In the genomic region with DNA sequence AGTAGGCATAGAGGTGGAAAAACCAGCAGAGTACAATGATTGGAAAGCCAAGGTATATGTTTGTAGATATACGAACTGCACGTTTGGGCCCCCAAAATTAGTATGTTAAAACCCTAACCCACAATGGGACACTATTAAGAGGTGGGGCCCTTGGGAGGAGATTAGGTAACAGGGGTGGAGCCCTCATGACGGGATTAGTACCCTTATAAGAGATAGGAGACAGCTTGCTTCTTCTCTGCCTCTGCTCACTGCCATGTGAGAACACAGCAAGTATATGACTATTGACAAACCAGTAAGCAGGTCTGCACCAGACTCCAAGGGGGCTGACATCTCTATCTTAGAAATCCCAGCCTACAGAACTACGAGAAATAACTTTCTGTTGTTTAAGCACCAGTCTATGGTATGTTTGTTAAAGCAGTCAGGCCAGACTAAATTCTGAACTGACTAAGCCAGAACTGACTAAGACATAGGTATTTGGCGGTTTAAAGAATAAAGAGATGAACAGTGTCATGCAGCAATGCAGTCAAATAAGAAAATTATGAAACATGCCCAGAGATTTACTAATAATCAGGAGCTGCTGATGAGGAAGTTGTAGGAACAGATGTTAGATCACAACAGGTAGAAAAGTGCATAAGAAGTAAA, we compare ENCODE assay signal across 24 cellular contexts.
DNase-seq lines count a peak whose midpoint lies in the region; ATAC-seq and TF ChIP-seq lines count a peak whose summit lies in the region.
"Had no signal": no experiment of that assay in that cellular context is flagged by ENCODE, and none has a peak within 500 bp of the region (broad histone marks: within the 10 kb centered on the region; RNA-seq: fewer than 3 reads in every experiment).

No MANE protein-coding gene starts in this region.

- peaks cover 41% of the 10 kb centered on the region for H3K36me3 Mint-ChIP-seq in activated naive CD4-positive, alpha-beta T cell treated with anti-CD3 and anti-CD28 coated beads for 36 hours (ENCODE audit: low read depth)

- no peak overlapping the region for H3K27ac Mint-ChIP-seq in activated naive CD4-positive, alpha-beta T cell treated with anti-CD3 and anti-CD28 coated beads for 36 hours
- H3K27ac Mint-ChIP-seq: activated CD4-positive, alpha-beta T cell treated with anti-CD3 and anti-CD28 coated beads, Interleukin-2, amount 10 ng/mL, durations not matched to agents 24 days and 14 days had no signal

- H3K9ac ChIP-seq in PC-3 (ENCODE audit: low read length): no peak overlapping the region
- H3K9ac ChIP-seq: SK-N-SH had no signal

- H3K4me3 ChIP-seq in PC-3 (ENCODE audit: low read length): no peak overlapping the region
- no peak overlapping the region for H3K4me3 ChIP-seq in epithelial cell of esophagus (ENCODE audit: low read length)
- H3K4me3 ChIP-seq in body of pancreas: no peak overlapping the region
- H3K4me3 ChIP-seq: cardiac muscle cell, gastrocnemius medialis, ovary, sigmoid colon, suprapubic skin had no signal

- H3K9me3 ChIP-seq in PC-3 (ENCODE audit: low read length) (no peaks in the 10 kb centered on the region), body of pancreas (no peaks in the 10 kb centered on the region)
- H3K9me3 ChIP-seq: BE2C, gastrocnemius medialis, ovary, sigmoid colon, SK-N-SH, suprapubic skin had no signal

- intact Hi-C loops in PC-3 (cut with micrococcal nuclease) (no loop called here), body of pancreas (cut with DNase I) (no loop called here)
- intact Hi-C loops in activated naive CD4-positive, alpha-beta T cell treated with anti-CD3 and anti-CD28 coated beads for 36 hours (cut with micrococcal nuclease): no loop called here

- H3K27me3 ChIP-seq in PC-3 (ENCODE audit: low read length) (no peaks in the 10 kb centered on the region), body of pancreas (no peaks in the 10 kb centered on the region)
- H3K27me3 ChIP-seq: BE2C, cardiac muscle cell, gastrocnemius medialis, ovary, sigmoid colon, suprapubic skin had no signal

- ATAC-seq in PC-3 (peak; percentile 82), GM19395 (IDR thresholded peaks at IDR 0.05; ENCODE audit: unreplicated experiment) (no peak), body of pancreas (no peak)
- ATAC-seq: gastrocnemius medialis, left ventricle myocardium superior had no signal

- H3K9me2 ChIP-seq in PC-3 (replicated peaks; ENCODE audit: low read length): no peaks in the 10 kb centered on the region
- H3K9me2 ChIP-seq: SK-N-SH had no signal

- H2AFZ ChIP-seq in PC-3 (ENCODE audit: low read length): no peak overlapping the region

- no peaks in the 10 kb centered on the region for H3K79me2 ChIP-seq in PC-3 (ENCODE audit: low read length)

- H3K4me2 ChIP-seq in PC-3 (ENCODE audit: low read length): peak overlapping the region; percentile 60
- H3K4me2 ChIP-seq: SK-N-SH had no signal

- peaks cover 2% of the 10 kb centered on the region for H3K4me1 Mint-ChIP-seq in activated naive CD4-positive, alpha-beta T cell treated with anti-CD3 and anti-CD28 coated beads for 36 hours (ENCODE audit: low read depth)
- H3K4me1 Mint-ChIP-seq: activated CD4-positive, alpha-beta T cell treated with anti-CD3 and anti-CD28 coated beads, Interleukin-2, amount 10 ng/mL, durations not matched to agents 24 days and 14 days had no signal

- POLR2A ChIA-PET in PC-3 (lab: Charles Lee; ENCODE audit: unreplicated experiment): no interaction called here

- H3K36me3 ChIP-seq in PC-3 (ENCODE audit: low read depth, low read length) (no peaks in the 10 kb centered on the region), body of pancreas (replicated peaks in 1 of 2; ENCODE audit: insufficient read depth in 1 of 2, low read depth in 2 of 2) (no peaks in the 10 kb centered on the region)
- H3K36me3 ChIP-seq: BE2C, cardiac muscle cell, ovary had no signal

- H3F3A ChIP-seq in PC-3 (ENCODE audit: low read length, unreplicated experiment): no peaks in the 10 kb centered on the region

- no TSS peak for BruUV-seq in PC-3 (replicated peaks; lab: Mats Ljungman, UMichigan)

- peak; percentile 2 for DNase-seq in Daoy (ENCODE audit: low read depth)
- peak; percentile 60 for DNase-seq in PC-3
- DNase-seq in epithelial cell of esophagus (ENCODE audit: low read depth): peak; percentile 91
- peak; percentile 48 for DNase-seq in kidney tubule cell (ENCODE audit: low spot score)
- DNase-seq in body of pancreas: no peak
- DNase-seq in activated naive CD4-positive, alpha-beta T cell treated with anti-CD3 and anti-CD28 coated beads for 36 hours: no peak
- no peak for DNase-seq in Ammon's horn (ENCODE audit: low spot score)
- DNase-seq: activated CD4-positive, alpha-beta T cell treated with anti-CD3 and anti-CD28 coated beads, Interleukin-2, amount 10 ng/mL, durations not matched to agents 24 days and 14 days; activated naive CD4-positive, alpha-beta T cell treated with anti-CD3 and anti-CD28 coated beads, Interleukin-2, amount 50 U/mL, for 16 hours; BE2C; Calu3; effector CD8-positive, alpha-beta T cell; gastrocnemius medialis; GDM1; left ventricle myocardium superior; NCI-H2081 treated with DMSO at 0.1 percent for 48 hours; NCI-H526; ovary; sigmoid colon; SK-N-SH; stimulated activated CD4-positive, alpha-beta T cell treated with anti-CD3 and anti-CD28 coated beads, Interleukin-4, amount 100 ng/mL, for 1 hour had no signal

- no peaks in the 10 kb centered on the region for H3K9me3 Mint-ChIP-seq in activated naive CD4-positive, alpha-beta T cell treated with anti-CD3 and anti-CD28 coated beads for 36 hours

- no peaks in the 10 kb centered on the region for H3K27me3 Mint-ChIP-seq in activated naive CD4-positive, alpha-beta T cell treated with anti-CD3 and anti-CD28 coated beads for 36 hours (ENCODE audit: low read depth)
- H3K27me3 Mint-ChIP-seq: activated CD4-positive, alpha-beta T cell treated with anti-CD3 and anti-CD28 coated beads, Interleukin-2, amount 10 ng/mL, durations not matched to agents 24 days and 14 days had no signal

- H3K4me1 ChIP-seq in PC-3 (ENCODE audit: insufficient read depth, low read length) (peaks cover 11% of the 10 kb centered on the region), body of pancreas (peaks cover 8% of the 10 kb centered on the region)
- H3K4me1 ChIP-seq: BE2C, gastrocnemius medialis, suprapubic skin had no signal

- H4K20me1 ChIP-seq in PC-3 (ENCODE audit: low read length): no peaks in the 10 kb centered on the region

- no peak for TF ChIP-seq POLR2A in body of pancreas (IDR thresholded peaks at IDR 0.05)

- CTCF ChIA-PET in PC-3 (lab: Charles Lee): no interaction called here
- CTCF ChIA-PET in activated naive CD4-positive, alpha-beta T cell treated with anti-CD3 and anti-CD28 coated beads for 36 hours (lab: Charles Lee): interaction anchor here (1.4 kb wide), 1 partner anchor 28 kb away, joined by 4 read pairs; no protein-coding TSS in a partner anchor

- H3K4me3 Mint-ChIP-seq in activated naive CD4-positive, alpha-beta T cell treated with anti-CD3 and anti-CD28 coated beads for 36 hours: no peak overlapping the region
- H3K4me3 Mint-ChIP-seq: activated CD4-positive, alpha-beta T cell treated with anti-CD3 and anti-CD28 coated beads, Interleukin-2, amount 10 ng/mL, durations not matched to agents 24 days and 14 days had no signal

- H3K27ac ChIP-seq in PC-3 (ENCODE audit: low read length) (no peak overlapping the region), body of pancreas (no peak overlapping the region)
- H3K27ac ChIP-seq: cardiac muscle cell, gastrocnemius medialis, ovary, sigmoid colon, suprapubic skin had no signal

- WGBS in body of pancreas, 2 donors: 90 to 91% methylated on average over 5 of the region's 5 CpGs

- TF ChIP-seq CTCF in PC-3 (conservative IDR thresholded peaks at IDR 0.05; ENCODE audit: low read depth, low read length) (no peak), epithelial cell of esophagus (IDR thresholded peaks at IDR 0.05; ENCODE audit: insufficient read depth, low read depth, low read length, missing control alignments) (no peak), body of pancreas (IDR thresholded peaks at IDR 0.05) (no peak)

Comparison
In these comparisons a context has a peak if more than half of its experiments do, and no peak if none do; other contexts are left out.
1. DNase-seq: peak in Daoy (single experiment), PC-3 (single experiment), epithelial cell of esophagus (single experiment) and kidney tubule cell (single experiment); none in body of pancreas (0 of 4), activated naive CD4-positive, alpha-beta T cell treated with anti-CD3 and anti-CD28 coated beads for 36 hours (single experiment) and Ammon's horn (single experiment).